In genomic region chr22:35605787-35606492, GRCh38 we compare ENCODE assay signal across 1 cellular context.
TF ChIP-seq lines count a peak whose summit lies in the region.

No MANE protein-coding gene starts in this region.

TF ChIP-seq in SK-N-SH, 30 proteins besides CTCF, POLR2A, EP300 and RAD21:
- TF ChIP-seq JUND (IDR thresholded peaks at IDR 0.05) (no peak), EZH2phosphoT487 (IDR thresholded peaks at IDR 0.05; ENCODE audit: borderline replicate concordance, low read depth) (no peak), TEAD4 (IDR thresholded peaks at IDR 0.05; ENCODE audit: borderline replicate concordance, insufficient read depth) (no peak), TCF12 (IDR thresholded peaks at IDR 0.05) (no peak), REST (IDR thresholded peaks at IDR 0.05; ENCODE audit: low read depth, low read length) (no peak), POLR2AphosphoS5 (IDR thresholded peaks at IDR 0.05; ENCODE audit: low read depth, low read length) (no peak), IRF3 (IDR thresholded peaks at IDR 0.05; ENCODE audit: low read depth, low read length) (no peak), FOXM1 (IDR thresholded peaks at IDR 0.05; ENCODE audit: low read depth) (no peak), MXI1 (IDR thresholded peaks at IDR 0.05; ENCODE audit: low read depth, low read length) (peak; percentile 57; the same call in 1 of the 2 replicates), RFX5 (IDR thresholded peaks at IDR 0.05; ENCODE audit: low read length) (no peak), TAF1 (IDR thresholded peaks at IDR 0.05; ENCODE audit: borderline replicate concordance, low read depth, low read length) (no peak), CHD2 (IDR thresholded peaks at IDR 0.05; ENCODE audit: low read length, partially characterized antibody) (peak; percentile 9), GATA2 (CRISPR knock-in tag; IDR thresholded peaks at IDR 0.05) (0 out of 2 replicates have a peak, but pooled peaks have one; percentile 28), FOXJ3 (CRISPR knock-in tag; IDR thresholded peaks at IDR 0.05) (no peak), MAX (IDR thresholded peaks at IDR 0.05; ENCODE audit: low read depth) (no peak), ZBTB33 (IDR thresholded peaks at IDR 0.05; ENCODE audit: borderline replicate concordance, low read depth) (no peak), PBX3 (IDR thresholded peaks at IDR 0.05) (no peak), SMC3 (IDR thresholded peaks at IDR 0.05; ENCODE audit: low read depth, low read length) (peak; percentile 0; the same call in 1 of the 2 replicates), RCOR1 (IDR thresholded peaks at IDR 0.05; ENCODE audit: low read length) (0 out of 2 replicates have a peak, but pooled peaks have one; percentile 19), USF2 (IDR thresholded peaks at IDR 0.05; ENCODE audit: borderline replicate concordance, low read depth, low read length) (no peak), MEF2A (IDR thresholded peaks at IDR 0.05; ENCODE audit: borderline replicate concordance, low read depth) (no peak), NRF1 (IDR thresholded peaks at IDR 0.05; ENCODE audit: low read depth, low read length) (no peak), GABPA (IDR thresholded peaks at IDR 0.05; ENCODE audit: low read depth) (no peak), ELF1 (IDR thresholded peaks at IDR 0.05) (no peak)
TF ChIP-seq in SK-N-SH: peak in this region for 5.
